Comparison of ENCODE assay signal across 1 cellular context in genomic region chr2:63888490-63889402, GRCh38.
TF ChIP-seq lines count a peak whose summit lies in the region.

No MANE protein-coding gene starts in this region.

TF ChIP-seq in HepG2, 621 proteins besides CTCF, POLR2A, EP300 and RAD21 (continued from another document and continues in another):
- TF ChIP-seq CSRNP2 (CRISPR knock-in tag; conservative IDR thresholded peaks at IDR 0.05; ENCODE audit: low read depth) (no peak), ZNF468 (CRISPR knock-in tag; IDR thresholded peaks at IDR 0.05) (no peak), CBX1 (IDR thresholded peaks at IDR 0.05; ENCODE audit: low read depth) (no peak), CAMTA2 (CRISPR knock-in tag; IDR thresholded peaks at IDR 0.05; ENCODE audit: borderline replicate concordance) (no peak), ZNF75D (CRISPR knock-in tag; IDR thresholded peaks at IDR 0.05; ENCODE audit: borderline replicate concordance) (no peak), PAWR (CRISPR knock-in tag; IDR thresholded peaks at IDR 0.05; ENCODE audit: borderline replicate concordance) (no peak), TP53 (CRISPR knock-in tag; conservative IDR thresholded peaks at IDR 0.05) (0 out of 2 replicates have a peak, but pooled peaks have one; percentile 45), HNRNPLL (IDR thresholded peaks at IDR 0.05; ENCODE audit: low read depth, low read length, poor library complexity, severe bottlenecking) (no peak), AGO2 (optimal IDR thresholded peaks at IDR 0.05; ENCODE audit: low read depth, low read length) (no peak), POLR2G (IDR thresholded peaks at IDR 0.05; ENCODE audit: low read depth, low read length) (peak; percentile 63), ZNF574 (CRISPR knock-in tag; IDR thresholded peaks at IDR 0.05) (no peak), TSC22D2 (CRISPR knock-in tag; IDR thresholded peaks at IDR 0.05; ENCODE audit: borderline replicate concordance) (no peak), ZNF205 (CRISPR knock-in tag; IDR thresholded peaks at IDR 0.05) (0 out of 2 replicates have a peak, but pooled peaks have one; percentile 42), PLSCR1 (CRISPR knock-in tag; IDR thresholded peaks at IDR 0.05; ENCODE audit: borderline replicate concordance) (no peak), POLR2AphosphoS2 (IDR thresholded peaks at IDR 0.05; ENCODE audit: low read depth, low read length) (peak; percentile 85; the same call in 1 of the 2 replicates), HMGXB4 (CRISPR knock-in tag; IDR thresholded peaks at IDR 0.05; ENCODE audit: borderline replicate concordance in 1 of 2, low read depth in 1 of 2) (0 out of 4 replicates have a peak, but pooled peaks of 1 of the 2 experiments have one; percentile 25), ZNF235 (CRISPR knock-in tag; IDR thresholded peaks at IDR 0.05; ENCODE audit: borderline replicate concordance) (no peak), LCORL (IDR thresholded peaks at IDR 0.05) (no peak), LCORL (CRISPR knock-in tag; IDR thresholded peaks at IDR 0.05) (0 out of 2 replicates have a peak, but pooled peaks have one; percentile 32), SMAD1 (CRISPR knock-in tag; IDR thresholded peaks at IDR 0.05; ENCODE audit: borderline replicate concordance, low read depth) (no peak), PCBP1 (IDR thresholded peaks at IDR 0.05; ENCODE audit: borderline replicate concordance, low read depth, low read length) (no peak), ZNF614 (CRISPR knock-in tag; IDR thresholded peaks at IDR 0.05; ENCODE audit: borderline replicate concordance) (0 out of 2 replicates have a peak, but pooled peaks have one; percentile 21), ZNF333 (CRISPR knock-in tag; IDR thresholded peaks at IDR 0.05; ENCODE audit: borderline replicate concordance) (no peak), ARID5B (CRISPR knock-in tag; IDR thresholded peaks at IDR 0.05) (0 out of 2 replicates have a peak, but pooled peaks have one; percentile 13), ZNF878 (CRISPR knock-in tag; IDR thresholded peaks at IDR 0.05) (no peak), MAFF (IDR thresholded peaks at IDR 0.05; ENCODE audit: low read depth, low read length) (peak; percentile 42), NKX3-1 (CRISPR knock-in tag; IDR thresholded peaks at IDR 0.05) (0 out of 2 replicates have a peak, but pooled peaks have one; percentile 47), SIN3A (IDR thresholded peaks at IDR 0.05; ENCODE audit: borderline replicate concordance, low read depth, low read length) (no peak), ZNF367 (CRISPR knock-in tag; IDR thresholded peaks at IDR 0.05; ENCODE audit: borderline replicate concordance) (no peak), STAG1 (CRISPR knock-in tag; IDR thresholded peaks at IDR 0.05) (peak; percentile 95), ISL2 (CRISPR knock-in tag; IDR thresholded peaks at IDR 0.05) (no peak), MAFK (conservative IDR thresholded peaks at IDR 0.05 in 1 of 2, IDR thresholded peaks at IDR 0.05 in 1 of 2; ENCODE audit: low read length in 2 of 2) (peak; percentile 63 to 73; a peak in 3 of 4 replicates), ZNF746 (CRISPR knock-in tag; IDR thresholded peaks at IDR 0.05) (no peak), ZKSCAN8 (CRISPR knock-in tag; IDR thresholded peaks at IDR 0.05; ENCODE audit: borderline replicate concordance) (peak; percentile 28; the same call in 1 of the 2 replicates), DBP (CRISPR knock-in tag; IDR thresholded peaks at IDR 0.05; ENCODE audit: not compliant biosample characterization) (no peak), ZNF644 (CRISPR knock-in tag; IDR thresholded peaks at IDR 0.05; ENCODE audit: low read depth) (0 out of 2 replicates have a peak, but pooled peaks have one; percentile 10), IRX3 (CRISPR knock-in tag; IDR thresholded peaks at IDR 0.05; ENCODE audit: borderline replicate concordance, low read depth) (0 out of 2 replicates have a peak, but pooled peaks have one; percentile 29), RORA (CRISPR knock-in tag; IDR thresholded peaks at IDR 0.05) (no peak), HDAC1 (CRISPR knock-in tag; IDR thresholded peaks at IDR 0.05) (no peak), ZNF230 (CRISPR knock-in tag; IDR thresholded peaks at IDR 0.05) (no peak; the same call in 1 of the 2 replicates), REL (CRISPR knock-in tag; conservative IDR thresholded peaks at IDR 0.05) (no peak), BATF2 (CRISPR knock-in tag; IDR thresholded peaks at IDR 0.05) (no peak), RBM22 (optimal IDR thresholded peaks at IDR 0.05; ENCODE audit: low read length) (peak; percentile 97), KAT8 (CRISPR knock-in tag; IDR thresholded peaks at IDR 0.05) (peak; percentile 18; the same call in 1 of the 2 replicates), ZBTB3 (CRISPR knock-in tag; IDR thresholded peaks at IDR 0.05; ENCODE audit: borderline replicate concordance, low read depth) (no peak), SUZ12 (IDR thresholded peaks at IDR 0.05; ENCODE audit: low read depth, low read length) (no peak), FOXK1 (CRISPR knock-in tag; IDR thresholded peaks at IDR 0.05; ENCODE audit: borderline replicate concordance, low read depth) (no peak), ARID3A (IDR thresholded peaks at IDR 0.05; ENCODE audit: low read depth, low read length) (0 out of 2 replicates have a peak, but pooled peaks have one; percentile 39), ZFP36 (IDR thresholded peaks at IDR 0.05; ENCODE audit: borderline replicate concordance, low read depth, low read length, partially characterized antibody) (no peak), GFI1 (CRISPR knock-in tag; IDR thresholded peaks at IDR 0.05; ENCODE audit: borderline replicate concordance) (no peak), ELK4 (CRISPR knock-in tag; IDR thresholded peaks at IDR 0.05; ENCODE audit: borderline replicate concordance) (no peak), ZSCAN29 (CRISPR knock-in tag; conservative IDR thresholded peaks at IDR 0.05) (no peak), THAP8 (CRISPR knock-in tag; IDR thresholded peaks at IDR 0.05; ENCODE audit: borderline replicate concordance) (no peak)
